In the genomic region with DNA sequence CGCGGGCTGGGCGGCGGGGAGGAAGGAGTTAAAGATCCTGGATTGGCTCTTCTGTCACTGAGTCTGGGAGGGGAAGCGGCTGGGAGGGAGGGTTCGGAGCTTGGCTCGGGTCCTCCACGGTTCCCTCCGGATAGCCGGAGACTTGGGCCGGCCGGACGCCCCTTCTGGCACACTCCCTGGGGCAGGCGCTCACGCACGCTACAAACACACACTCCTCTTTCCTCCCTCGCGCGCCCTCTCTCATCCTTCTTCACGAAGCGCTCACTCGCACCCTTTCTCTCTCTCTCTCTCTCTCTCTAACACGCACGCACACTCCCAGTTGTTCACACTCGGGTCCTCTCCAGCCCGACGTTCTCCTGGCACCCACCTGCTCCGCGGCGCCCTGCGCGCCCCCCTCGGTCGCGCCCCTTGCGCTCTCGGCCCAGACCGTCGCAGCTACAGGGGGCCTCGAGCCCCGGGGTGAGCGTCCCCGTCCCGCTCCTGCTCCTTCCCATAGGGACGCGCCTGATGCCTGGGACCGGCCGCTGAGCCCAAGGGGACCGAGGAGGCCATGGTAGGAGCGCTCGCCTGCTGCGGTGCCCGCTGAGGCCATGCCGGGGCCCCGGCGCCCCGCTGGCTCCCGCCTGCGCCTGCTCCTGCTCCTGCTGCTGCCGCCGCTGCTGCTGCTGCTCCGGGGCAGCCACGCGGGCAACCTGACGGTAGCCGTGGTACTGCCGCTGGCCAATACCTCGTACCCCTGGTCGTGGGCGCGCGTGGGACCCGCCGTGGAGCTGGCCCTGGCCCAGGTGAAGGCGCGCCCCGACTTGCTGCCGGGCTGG, we compare ENCODE assay signal across 8 cellular contexts. TPM values are rescaled to one million over a fixed set of nuclear protein-coding genes. Genes with fewer than 3 reads are reported as not detected.
DNase-seq lines count a peak whose midpoint lies in the region; ATAC-seq and TF ChIP-seq lines count a peak whose summit lies in the region.

A gene (plus strand): TSS at position 170 of the 818 bp plus-strand sequence. CDS start 421 bp downstream, at position 591.

- H3K27ac ChIP-seq in CD8-positive, alpha-beta memory T cell (ENCODE audit: low read depth, low read length) = no peak within 1 kb of the TSS
- H3K27ac ChIP-seq in neural cell (ENCODE audit: low read length) = no peak within 1 kb of the TSS

- no peaks in the 10 kb centered on the region for H3K9me3 Mint-ChIP-seq in CD8-positive, alpha-beta memory T cell
- H3K9me3 Mint-ChIP-seq in activated CD8-positive, alpha-beta T cell treated with anti-CD3 and anti-CD28 coated beads, Interleukin-2, amount 10 ng/mL, durations not matched to agents 7 days and 5 days (ENCODE audit: insufficient read depth) = no peaks in the 10 kb centered on the region

- TF ChIP-seq CTCF in fibroblast of pulmonary artery (IDR thresholded peaks at IDR 0.05; ENCODE audit: low read length, missing control alignments) (no peak), neural cell (IDR thresholded peaks at IDR 0.05; ENCODE audit: poor library complexity, severe bottlenecking) (peak; percentile 21)

- DNase-seq in CD8-positive, alpha-beta memory T cell = peak in 1 of 5 donors; percentile 10
- DNase-seq in HT1080 (ENCODE audit: low read depth) = peak; percentile 10
- peak; percentile 55 for DNase-seq in activated CD8-positive, alpha-beta T cell treated with anti-CD3 and anti-CD28 coated beads, Interleukin-2, amount 10 ng/mL, durations not matched to agents 7 days and 5 days
- peak; percentile 77 for DNase-seq in fibroblast of pulmonary artery (ENCODE audit: low read depth)
- no peak for DNase-seq in globus pallidus (ENCODE audit: low spot score)
- no peak for DNase-seq in NCI-H774 (lab: John Stamatoyannopoulos, UW)

- peak within 1 kb of the TSS; percentile 51 for H3K9ac ChIP-seq in neural cell (ENCODE audit: low read length)

- H3F3A ChIP-seq in neural cell (ENCODE audit: insufficient read depth, low read length, poor library complexity, severe bottlenecking) = no peaks in the 10 kb centered on the region

- no peaks in the 10 kb centered on the region for H3K79me2 ChIP-seq in neural cell (replicated peaks; ENCODE audit: insufficient read depth, low read length)

- peaks cover 41% of the 10 kb centered on the region for H3K27me3 ChIP-seq in CD8-positive, alpha-beta memory T cell (ENCODE audit: insufficient read depth, low read length, poor library complexity, severe bottlenecking)
- peaks cover 50% of the 10 kb centered on the region for H3K27me3 ChIP-seq in neural cell (ENCODE audit: insufficient read depth, low read depth, low read length)

- POLR2A ChIA-PET in CD8-positive, alpha-beta memory T cell (lab: Charles Lee) = interaction anchor here (1.4 kb wide), 1 partner anchor 45 kb away, joined by 3 read pairs; a partner anchor contains a TSS
- POLR2A ChIA-PET in activated CD8-positive, alpha-beta T cell treated with anti-CD3 and anti-CD28 coated beads, Interleukin-2, amount 10 ng/mL, durations not matched to agents 7 days and 5 days (lab: Charles Lee) = no interaction called here

- TF ChIP-seq EP300 in neural cell (conservative IDR thresholded peaks at IDR 0.05; ENCODE audit: poor library complexity, severe bottlenecking) = no peak

- H3K4me1 Mint-ChIP-seq in CD8-positive, alpha-beta memory T cell = peaks cover 20 to 26% (median 22%) of the 10 kb centered on the region in 3 donors
- H3K4me1 Mint-ChIP-seq in activated CD8-positive, alpha-beta T cell treated with anti-CD3 and anti-CD28 coated beads, Interleukin-2, amount 10 ng/mL, durations not matched to agents 7 days and 5 days (ENCODE audit: low read depth) = peaks cover 21% of the 10 kb centered on the region

- peaks cover 0 to 1% (median 0%) of the 10 kb centered on the region in 3 donors for H3K36me3 Mint-ChIP-seq in CD8-positive, alpha-beta memory T cell
- H3K36me3 Mint-ChIP-seq in activated CD8-positive, alpha-beta T cell treated with anti-CD3 and anti-CD28 coated beads, Interleukin-2, amount 10 ng/mL, durations not matched to agents 7 days and 5 days (ENCODE audit: low read depth) = no peaks in the 10 kb centered on the region

- H3K36me3 ChIP-seq in CD8-positive, alpha-beta memory T cell (ENCODE audit: insufficient read depth, low read length) = no peaks in the 10 kb centered on the region
- no peaks in the 10 kb centered on the region for H3K36me3 ChIP-seq in neural cell (ENCODE audit: insufficient read depth, low read length)

- peak within 1 kb of the TSS; percentile 35 for H2AFZ ChIP-seq in neural cell (ENCODE audit: low read depth, low read length)

- peak within 1 kb of the TSS; percentile 87 for H3K4me2 ChIP-seq in neural cell (ENCODE audit: low read length)

- no peaks in the 10 kb centered on the region for H3K9me3 ChIP-seq in CD8-positive, alpha-beta memory T cell (ENCODE audit: low read length)
- no peaks in the 10 kb centered on the region for H3K9me3 ChIP-seq in neural cell (ENCODE audit: low read length)

- peaks cover 20% of the 10 kb centered on the region for H3K4me1 ChIP-seq in CD8-positive, alpha-beta memory T cell (ENCODE audit: insufficient read depth, low read length)

- peak within 1 kb of the TSS; percentile 82 to 92 (median 87) for H3K4me3 Mint-ChIP-seq in CD8-positive, alpha-beta memory T cell
- peak within 1 kb of the TSS; percentile 73 for H3K4me3 Mint-ChIP-seq in activated CD8-positive, alpha-beta T cell treated with anti-CD3 and anti-CD28 coated beads, Interleukin-2, amount 10 ng/mL, durations not matched to agents 7 days and 5 days

- no peak for TF ChIP-seq RAD21 in neural cell (conservative IDR thresholded peaks at IDR 0.05)

- H3K27ac Mint-ChIP-seq in CD8-positive, alpha-beta memory T cell = peak within 1 kb of the TSS in 2 of 8 donors; percentile 63 to 72
- H3K27ac Mint-ChIP-seq in activated CD8-positive, alpha-beta T cell treated with anti-CD3 and anti-CD28 coated beads, Interleukin-2, amount 10 ng/mL, durations not matched to agents 7 days and 5 days = no peak within 1 kb of the TSS

- H3K27me3 Mint-ChIP-seq in CD8-positive, alpha-beta memory T cell = peaks cover 33 to 60% of the 10 kb centered on the region in 2 donors
- peaks cover 46% of the 10 kb centered on the region for H3K27me3 Mint-ChIP-seq in activated CD8-positive, alpha-beta T cell treated with anti-CD3 and anti-CD28 coated beads, Interleukin-2, amount 10 ng/mL, durations not matched to agents 7 days and 5 days (ENCODE audit: low read depth)

- ATAC-seq in activated CD8-positive, alpha-beta T cell treated with anti-CD3 and anti-CD28 coated beads, Interleukin-2, amount 10 ng/mL, durations not matched to agents 7 days and 5 days = peak; percentile 58
- no peak for ATAC-seq in HG03571 (IDR thresholded peaks at IDR 0.05; ENCODE audit: unreplicated experiment)

- H4K20me1 ChIP-seq in neural cell (ENCODE audit: insufficient read depth) = no peaks in the 10 kb centered on the region

- CTCF ChIA-PET in CD8-positive, alpha-beta memory T cell (lab: Charles Lee) = interaction anchor here (0.8 to 1.8 kb wide), 10 partner anchors 8 to 308 kb away, joined by 3 to 9 read pairs (median 3); a partner anchor contains a TSS
- CTCF ChIA-PET in activated CD8-positive, alpha-beta T cell treated with anti-CD3 and anti-CD28 coated beads, Interleukin-2, amount 10 ng/mL, durations not matched to agents 7 days and 5 days (lab: Charles Lee) = interaction anchor here (0.8 to 2.8 kb wide), 11 partner anchors 14 to 309 kb away, joined by 3 to 8 read pairs (median 5); a partner anchor contains a TSS

- H3K9me2 ChIP-seq in neural cell (ENCODE audit: insufficient read depth, low read length) = no peaks in the 10 kb centered on the region

- H3K4me3 ChIP-seq in CD8-positive, alpha-beta memory T cell (ENCODE audit: low read length) = peak within 1 kb of the TSS; percentile 45
- H3K4me3 ChIP-seq in fibroblast of pulmonary artery (replicated peaks; ENCODE audit: low read depth, low read length) (peak within 1 kb of the TSS; percentile 67), neural cell (ENCODE audit: low read length) (peak within 1 kb of the TSS; percentile 79)

TF ChIP-seq in neural cell, 6 proteins besides CTCF, POLR2A, EP300 and RAD21 (continues in another document):
- TF ChIP-seq POLR2AphosphoS5 (IDR thresholded peaks at IDR 0.05) (no peak), EZH2 (IDR thresholded peaks at IDR 0.05; ENCODE audit: borderline replicate concordance, insufficient read depth, low read length, poor library complexity, severe bottlenecking) (no peak), MXI1 (conservative IDR thresholded peaks at IDR 0.05; ENCODE audit: poor library complexity, severe bottlenecking) (no peak), SMC3 (conservative IDR thresholded peaks at IDR 0.05; ENCODE audit: poor library complexity) (no peak), TAF1 (IDR thresholded peaks at IDR 0.05; ENCODE audit: low read depth) (no peak)

RNA-seq across cellular contexts. Expression of the gene that starts here (rescaled TPM):
- not detected for total RNA-seq in CD8-positive, alpha-beta memory T cell
- not detected for polyA plus RNA-seq in CD8-positive, alpha-beta memory T cell
- total RNA-seq in HT1080 (2014; rRNA removed; shearing (Covaris generic)) = 0.02 and 0.03 TPM in 2 replicates
- 0.01 TPM in 1 of 2 replicates, not detected in the other for polyA plus RNA-seq in HT1080 (2015; cell fraction: cytosol; rRNA removed)
- polyA plus RNA-seq in HT1080 (2015; cell fraction: nucleus; rRNA removed) = not detected in 2 replicates
- total RNA-seq in activated CD8-positive, alpha-beta T cell treated with anti-CD3 and anti-CD28 coated beads, Interleukin-2, amount 10 ng/mL, durations not matched to agents 7 days and 5 days = not detected
- 0.18 and 0.45 TPM in 2 replicates for polyA plus RNA-seq in neural cell
- 0.46 and 0.73 TPM in 2 replicates for polyA minus RNA-seq in neural cell

Comparison
In these comparisons a context has a peak if more than half of its experiments do, and no peak if none do; other contexts are left out.
1. Peak in DNase-seq in HT1080; RNA of the gene not detected or under 1 TPM.
2. Peak in DNase-seq and ATAC-seq in activated CD8-positive, alpha-beta T cell treated with anti-CD3 and anti-CD28 coated beads, Interleukin-2, amount 10 ng/mL, durations not matched to agents 7 days and 5 days; RNA of the gene not detected or under 1 TPM.